In genomic region chrX:55758033-55758432, GRCh38 we compare ENCODE assay signal across 9 cellular contexts.
"Had no signal": no experiment of that assay in that cellular context is flagged by ENCODE, and none has a peak within 500 bp of the region (broad histone marks: within the 10 kb centered on the region; RNA-seq: fewer than 3 reads in every experiment).

No MANE protein-coding gene starts in this region.

- DNase-seq: activated naive CD4-positive, alpha-beta T cell treated with anti-CD3 and anti-CD28 coated beads, Interleukin-2, amount 50 U/mL, for 16 hours; amniotic stem cell; head of caudate nucleus; mammary epithelial cell; stimulated activated CD4-positive, alpha-beta T cell treated with anti-CD3 and anti-CD28 coated beads, Interleukin-15, amount 100 ng/mL, for 24 hours; stimulated activated CD4-positive, alpha-beta T cell treated with anti-CD3 and anti-CD28 coated beads, Interleukin-4, amount 100 ng/mL, for 24 hours; stimulated activated naive CD8-positive, alpha-beta T cell treated with anti-CD3 and anti-CD28 coated beads, Interleukin-15, amount 100 ng/mL, for 72 hours; testis had no signal

- H3K4me3 ChIP-seq: prostate gland, testis had no signal

- H3K4me1 ChIP-seq: prostate gland, testis had no signal

- H3K9me3 ChIP-seq: prostate gland, testis had no signal

- H3K36me3 ChIP-seq: prostate gland had no signal

- H3K27me3 ChIP-seq: testis had no signal

- H3K27ac ChIP-seq: prostate gland, testis had no signal
